In the genomic region with DNA sequence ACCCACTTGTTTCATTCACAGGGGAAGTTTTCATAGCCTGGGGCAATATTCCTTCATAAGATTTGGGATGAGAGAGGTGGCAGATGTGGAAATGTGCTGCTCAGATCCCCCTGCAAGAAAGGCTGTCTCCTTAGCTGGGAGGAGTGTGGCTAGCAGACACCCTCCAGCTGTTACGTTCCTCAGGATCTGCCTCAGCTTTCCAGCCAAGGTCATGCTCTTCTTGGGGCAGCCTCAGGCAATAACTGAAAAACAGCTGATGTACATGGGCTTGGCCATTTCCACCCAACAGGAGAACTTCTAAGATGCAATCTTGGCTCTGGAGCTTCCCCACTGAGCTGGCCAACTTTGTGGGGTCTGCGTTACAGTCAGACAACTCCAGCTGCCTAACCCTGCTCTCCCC, we compare ENCODE assay signal across 22 cellular contexts. TPM values are rescaled to one million over a fixed set of nuclear protein-coding genes. Genes with fewer than 3 reads are reported as not detected.
DNase-seq lines count a peak whose midpoint lies in the region; ATAC-seq, FAIRE-seq and TF ChIP-seq lines count a peak whose summit lies in the region.
"Had no signal": no experiment of that assay in that cellular context is flagged by ENCODE, and none has a peak within 500 bp of the region (broad histone marks: within the 10 kb centered on the region; RNA-seq: fewer than 3 reads in every experiment).

No MANE protein-coding gene starts in this region.

- H3K4me2 ChIP-seq in astrocyte (ENCODE audit: low read length) (no peak overlapping the region), OCI-LY7 (ENCODE audit: low read length) (no peak overlapping the region)

- no peak overlapping the region for H2AFZ ChIP-seq in astrocyte (ENCODE audit: low read depth, low read length)
- no peak overlapping the region for H2AFZ ChIP-seq in OCI-LY7 (ENCODE audit: low read length)

- H3K27me3 ChIP-seq in astrocyte (ENCODE audit: insufficient read depth, low read length) (no peaks in the 10 kb centered on the region), left ventricle myocardium inferior (ENCODE audit: low read depth) (no peaks in the 10 kb centered on the region)
- H3K27me3 ChIP-seq: ascending aorta, vagina had no signal

- peak overlapping the region; percentile 73 for H3K27ac Mint-ChIP-seq in astrocyte (ENCODE audit: unreplicated experiment)
- H3K27ac Mint-ChIP-seq: activated B cell treated with CpG ODN at 0.5 μM for 24 hours; dendritic cell treated with granulocyte-macrophage colony-stimulating factor and Interleukin-4, amounts not matched to agents 40 ng/mL and 50 ng/mL, for 4 days; T-helper 1 cell treated with Interleukin-12 subunit alpha and Interleukin-12 subunit beta and Interleukin-4 antibody, amounts not matched to agents 30 μg/mL and 1 μg/mL, for 36 hours had no signal

- no peaks in the 10 kb centered on the region for H3K36me3 Mint-ChIP-seq in astrocyte (ENCODE audit: low read depth, unreplicated experiment)

- peaks cover 8% of the 10 kb centered on the region for H3K4me1 ChIP-seq in astrocyte (ENCODE audit: insufficient read depth, low read length)
- peaks cover 18% of the 10 kb centered on the region for H3K4me1 ChIP-seq in left ventricle myocardium inferior
- H3K4me1 ChIP-seq in OCI-LY7 (ENCODE audit: insufficient read depth, low read length, poor library complexity, severe bottlenecking), result no peaks in the 10 kb centered on the region
- H3K4me1 ChIP-seq: ascending aorta had no signal

- H3K79me2 ChIP-seq in astrocyte (ENCODE audit: insufficient read depth, low read length) (no peaks in the 10 kb centered on the region), OCI-LY7 (ENCODE audit: insufficient read depth, low read depth, low read length) (no peaks in the 10 kb centered on the region)

- DNase-seq in ELF-1 (ENCODE audit: low read depth, low spot score) (peak; percentile 36), astrocyte (ENCODE audit: low read depth) (no peak), left ventricle myocardium inferior (peak; percentile 36), sciatic nerve (ENCODE audit: low spot score) (no peak), posterior vena cava (ENCODE audit: low spot score) (no peak), OCI-LY7 (ENCODE audit: low spot score) (no peak)
- no peak for DNase-seq in stimulated activated naive CD8-positive, alpha-beta T cell treated with anti-CD3 and anti-CD28 coated beads, Interleukin-15, Interleukin-2, amounts not matched to agents 100 U/mL and 50 U/mL, for 24 hours
- DNase-seq: activated B cell treated with CpG ODN at 0.5 μM for 24 hours; activated effector memory CD4-positive, alpha-beta T cell treated with Interleukin-2 at 50 U/mL for 16 hours; KG1; kidney glomerular epithelial cell; naive B cell; NCI-H1092 treated with DMSO at 0.1 percent for 48 hours; NK-92 treated with Interleukin-12 subunit alpha and Interleukin-12 subunit beta, amount 100 ng/mL, for 24 hours; stimulated activated CD4-positive, alpha-beta T cell treated with anti-CD3 and anti-CD28 coated beads, Interleukin-12 subunit alpha, Interleukin-12 subunit beta, amount 100 ng/mL, for 4 hours; stimulated activated naive CD4-positive, alpha-beta T cell treated with Interleukin-2 at 50 U/mL for 16 hours had no signal

- POLR2A ChIA-PET in OCI-LY7 (lab: Charles Lee), result interaction anchor here (0.7 to 1.1 kb wide), 2 partner anchors 16 to 281 kb away, joined by 3 to 6 read pairs; no protein-coding TSS in a partner anchor

- peaks cover 1% of the 10 kb centered on the region for H3K9me3 Mint-ChIP-seq in astrocyte (ENCODE audit: unreplicated experiment)
- H3K9me3 Mint-ChIP-seq: activated B cell treated with CpG ODN at 0.5 μM for 24 hours; dendritic cell treated with granulocyte-macrophage colony-stimulating factor and Interleukin-4, amounts not matched to agents 40 ng/mL and 50 ng/mL, for 4 days; naive B cell; T-helper 1 cell treated with Interleukin-12 subunit alpha and Interleukin-12 subunit beta and Interleukin-4 antibody, amounts not matched to agents 30 μg/mL and 1 μg/mL, for 36 hours had no signal

- peaks cover 39% of the 10 kb centered on the region for H3K4me1 Mint-ChIP-seq in astrocyte (ENCODE audit: low read depth, unreplicated experiment)
- H3K4me1 Mint-ChIP-seq: activated B cell treated with CpG ODN at 0.5 μM for 24 hours had no signal

- H3K9me3 ChIP-seq in astrocyte (ENCODE audit: insufficient read depth, low read depth, low read length), result no peaks in the 10 kb centered on the region
- H3K9me3 ChIP-seq in left ventricle myocardium inferior (replicated peaks), result no peaks in the 10 kb centered on the region
- H3K9me3 ChIP-seq in OCI-LY7 (ENCODE audit: low read length), result no peaks in the 10 kb centered on the region
- H3K9me3 ChIP-seq: ascending aorta, vagina had no signal

- ATAC-seq in sciatic nerve (peak; percentile 75), HG02798 (IDR thresholded peaks at IDR 0.05; ENCODE audit: poor library complexity, unreplicated experiment) (no peak)
- ATAC-seq in stimulated activated naive CD8-positive, alpha-beta T cell treated with anti-CD3 and anti-CD28 coated beads, Interleukin-15, Interleukin-2, amounts not matched to agents 100 U/mL and 50 U/mL, for 24 hours, result no peak
- ATAC-seq: GM12878 had no signal

- H3K9me2 ChIP-seq in OCI-LY7 (ENCODE audit: insufficient read depth, low read length), result no peaks in the 10 kb centered on the region

- H3K4me3 ChIP-seq in astrocyte (ENCODE audit: insufficient read depth, low read depth, low read length) (no peak overlapping the region), left ventricle myocardium inferior (no peak overlapping the region), OCI-LY7 (ENCODE audit: low read depth, low read length, poor library complexity, severe bottlenecking) (no peak overlapping the region)
- H3K4me3 ChIP-seq: ascending aorta, GM12878, vagina had no signal

- no peak overlapping the region for H3K9ac ChIP-seq in astrocyte (ENCODE audit: low read length)

- H4K20me1 ChIP-seq in astrocyte (ENCODE audit: insufficient read depth, low read length) (no peaks in the 10 kb centered on the region), OCI-LY7 (ENCODE audit: insufficient read depth, low read length) (no peaks in the 10 kb centered on the region)

- TF ChIP-seq CTCF in astrocyte (IDR thresholded peaks at IDR 0.05; ENCODE audit: insufficient read depth, low read depth, low read length) (no peak), left ventricle myocardium inferior (IDR thresholded peaks at IDR 0.05; ENCODE audit: borderline replicate concordance) (no peak), OCI-LY7 (conservative IDR thresholded peaks at IDR 0.05; ENCODE audit: low read length) (no peak)

- H3K27ac ChIP-seq in astrocyte (ENCODE audit: low read depth, low read length) (no peak overlapping the region), left ventricle myocardium inferior (replicated peaks) (peak overlapping the region; percentile 17), OCI-LY7 (ENCODE audit: low read depth, low read length, poor library complexity, severe bottlenecking) (no peak overlapping the region)
- H3K27ac ChIP-seq: ascending aorta, vagina had no signal

- BruUV-seq in OCI-LY7 (replicated peaks; lab: Mats Ljungman, UMichigan), result no TSS peak

- H3K36me3 ChIP-seq in astrocyte (ENCODE audit: insufficient read depth, low read length), result no peaks in the 10 kb centered on the region
- H3K36me3 ChIP-seq in left ventricle myocardium inferior, result no peaks in the 10 kb centered on the region
- H3K36me3 ChIP-seq in OCI-LY7 (ENCODE audit: insufficient read depth, low read length), result no peaks in the 10 kb centered on the region
- H3K36me3 ChIP-seq: ascending aorta, vagina had no signal

- H3K4me3 Mint-ChIP-seq in astrocyte (ENCODE audit: unreplicated experiment), result no peak overlapping the region
- H3K4me3 Mint-ChIP-seq: activated B cell treated with CpG ODN at 0.5 μM for 24 hours; dendritic cell treated with granulocyte-macrophage colony-stimulating factor and Interleukin-4, amounts not matched to agents 40 ng/mL and 50 ng/mL, for 4 days; naive B cell; T-helper 1 cell treated with Interleukin-12 subunit alpha and Interleukin-12 subunit beta and Interleukin-4 antibody, amounts not matched to agents 30 μg/mL and 1 μg/mL, for 36 hours had no signal

- no peaks in the 10 kb centered on the region for H3K27me3 Mint-ChIP-seq in astrocyte (ENCODE audit: low read depth, unreplicated experiment)
- H3K27me3 Mint-ChIP-seq: activated B cell treated with CpG ODN at 0.5 μM for 24 hours; dendritic cell treated with granulocyte-macrophage colony-stimulating factor and Interleukin-4, amounts not matched to agents 40 ng/mL and 50 ng/mL, for 4 days; naive B cell had no signal

- CTCF ChIA-PET in OCI-LY7 (lab: Charles Lee; ENCODE audit: unreplicated experiment), result no interaction called here

- no peak for FAIRE-seq in astrocyte (lab: Jason Lieb, UNC)
- FAIRE-seq: GM12878 had no signal

- intact Hi-C loops in left ventricle myocardium inferior (cut with micrococcal nuclease) (no loop called here), sciatic nerve (cut with DNase I) (no loop called here), posterior vena cava (cut with DNase I) (no loop called here), OCI-LY7 (cut with micrococcal nuclease; ENCODE audit: unreplicated experiment) (no loop called here)

RNA-seq across cellular contexts. Expression of gene SEPTIN7, which starts 51.3 kb away (rescaled TPM):
- total RNA-seq in astrocyte (330 and 339 TPM in 2 replicates), left ventricle myocardium inferior (187 TPM), sciatic nerve (267 TPM), posterior vena cava (100 to 1,000 TPM; 283 to 287 TPM), OCI-LY7 (2022) (270 and 271 TPM in 2 replicates)
- 175 and 287 TPM in 2 replicates for total RNA-seq in OCI-LY7 (2014; rRNA removed; shearing (Covaris generic))

RNA-seq across cellular contexts. Expression of gene HERPUD2, which starts 54.6 kb away (rescaled TPM):
- 28.0 and 29.7 TPM in 2 replicates for total RNA-seq in astrocyte
- total RNA-seq in left ventricle myocardium inferior, result 13.6 TPM
- total RNA-seq in sciatic nerve, result 33.8 TPM
- total RNA-seq in posterior vena cava, result 10 to 100 TPM; 21.1 to 22.4 TPM
- total RNA-seq in OCI-LY7 (2014; rRNA removed; shearing (Covaris generic)), result 11.9 and 18.8 TPM in 2 replicates
- total RNA-seq in OCI-LY7 (2022), result 20.6 and 26.4 TPM in 2 replicates

Comparison
In these comparisons a context has a peak if more than half of its experiments do, and no peak if none do; other contexts are left out.
1. DNase-seq: peak in ELF-1 (single experiment) and left ventricle myocardium inferior (single experiment); none in astrocyte (single experiment), sciatic nerve (single experiment), stimulated activated naive CD8-positive, alpha-beta T cell treated with anti-CD3 and anti-CD28 coated beads, Interleukin-15, Interleukin-2, amounts not matched to agents 100 U/mL and 50 U/mL, for 24 hours (single experiment), posterior vena cava (single experiment) and OCI-LY7 (single experiment).